In the genomic region with DNA sequence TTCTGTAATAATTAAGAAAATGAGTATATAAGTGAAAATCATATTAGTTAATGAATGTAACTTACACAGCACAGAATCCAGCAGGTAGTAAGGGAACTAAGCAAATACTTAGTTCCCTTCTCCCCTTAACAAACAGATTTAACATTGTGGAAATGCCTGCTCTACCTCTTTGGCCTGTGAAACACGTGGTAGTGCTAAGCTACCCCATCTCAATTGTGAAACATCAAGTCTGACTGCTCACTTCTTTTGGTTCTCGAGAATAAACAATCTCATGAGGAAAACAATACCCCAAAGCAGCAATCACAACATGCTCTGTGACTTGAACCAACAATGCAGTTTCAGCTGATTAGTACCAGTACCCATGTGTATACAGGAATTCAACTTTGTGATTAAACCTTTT, we compare ENCODE assay signal across 1 cellular context.
TF ChIP-seq lines count a peak whose summit lies in the region.

No MANE protein-coding gene starts in this region.

TF ChIP-seq in K562, 482 proteins besides CTCF, POLR2A, EP300 and RAD21 (continued from another document):
- TF ChIP-seq, protein P1, sequence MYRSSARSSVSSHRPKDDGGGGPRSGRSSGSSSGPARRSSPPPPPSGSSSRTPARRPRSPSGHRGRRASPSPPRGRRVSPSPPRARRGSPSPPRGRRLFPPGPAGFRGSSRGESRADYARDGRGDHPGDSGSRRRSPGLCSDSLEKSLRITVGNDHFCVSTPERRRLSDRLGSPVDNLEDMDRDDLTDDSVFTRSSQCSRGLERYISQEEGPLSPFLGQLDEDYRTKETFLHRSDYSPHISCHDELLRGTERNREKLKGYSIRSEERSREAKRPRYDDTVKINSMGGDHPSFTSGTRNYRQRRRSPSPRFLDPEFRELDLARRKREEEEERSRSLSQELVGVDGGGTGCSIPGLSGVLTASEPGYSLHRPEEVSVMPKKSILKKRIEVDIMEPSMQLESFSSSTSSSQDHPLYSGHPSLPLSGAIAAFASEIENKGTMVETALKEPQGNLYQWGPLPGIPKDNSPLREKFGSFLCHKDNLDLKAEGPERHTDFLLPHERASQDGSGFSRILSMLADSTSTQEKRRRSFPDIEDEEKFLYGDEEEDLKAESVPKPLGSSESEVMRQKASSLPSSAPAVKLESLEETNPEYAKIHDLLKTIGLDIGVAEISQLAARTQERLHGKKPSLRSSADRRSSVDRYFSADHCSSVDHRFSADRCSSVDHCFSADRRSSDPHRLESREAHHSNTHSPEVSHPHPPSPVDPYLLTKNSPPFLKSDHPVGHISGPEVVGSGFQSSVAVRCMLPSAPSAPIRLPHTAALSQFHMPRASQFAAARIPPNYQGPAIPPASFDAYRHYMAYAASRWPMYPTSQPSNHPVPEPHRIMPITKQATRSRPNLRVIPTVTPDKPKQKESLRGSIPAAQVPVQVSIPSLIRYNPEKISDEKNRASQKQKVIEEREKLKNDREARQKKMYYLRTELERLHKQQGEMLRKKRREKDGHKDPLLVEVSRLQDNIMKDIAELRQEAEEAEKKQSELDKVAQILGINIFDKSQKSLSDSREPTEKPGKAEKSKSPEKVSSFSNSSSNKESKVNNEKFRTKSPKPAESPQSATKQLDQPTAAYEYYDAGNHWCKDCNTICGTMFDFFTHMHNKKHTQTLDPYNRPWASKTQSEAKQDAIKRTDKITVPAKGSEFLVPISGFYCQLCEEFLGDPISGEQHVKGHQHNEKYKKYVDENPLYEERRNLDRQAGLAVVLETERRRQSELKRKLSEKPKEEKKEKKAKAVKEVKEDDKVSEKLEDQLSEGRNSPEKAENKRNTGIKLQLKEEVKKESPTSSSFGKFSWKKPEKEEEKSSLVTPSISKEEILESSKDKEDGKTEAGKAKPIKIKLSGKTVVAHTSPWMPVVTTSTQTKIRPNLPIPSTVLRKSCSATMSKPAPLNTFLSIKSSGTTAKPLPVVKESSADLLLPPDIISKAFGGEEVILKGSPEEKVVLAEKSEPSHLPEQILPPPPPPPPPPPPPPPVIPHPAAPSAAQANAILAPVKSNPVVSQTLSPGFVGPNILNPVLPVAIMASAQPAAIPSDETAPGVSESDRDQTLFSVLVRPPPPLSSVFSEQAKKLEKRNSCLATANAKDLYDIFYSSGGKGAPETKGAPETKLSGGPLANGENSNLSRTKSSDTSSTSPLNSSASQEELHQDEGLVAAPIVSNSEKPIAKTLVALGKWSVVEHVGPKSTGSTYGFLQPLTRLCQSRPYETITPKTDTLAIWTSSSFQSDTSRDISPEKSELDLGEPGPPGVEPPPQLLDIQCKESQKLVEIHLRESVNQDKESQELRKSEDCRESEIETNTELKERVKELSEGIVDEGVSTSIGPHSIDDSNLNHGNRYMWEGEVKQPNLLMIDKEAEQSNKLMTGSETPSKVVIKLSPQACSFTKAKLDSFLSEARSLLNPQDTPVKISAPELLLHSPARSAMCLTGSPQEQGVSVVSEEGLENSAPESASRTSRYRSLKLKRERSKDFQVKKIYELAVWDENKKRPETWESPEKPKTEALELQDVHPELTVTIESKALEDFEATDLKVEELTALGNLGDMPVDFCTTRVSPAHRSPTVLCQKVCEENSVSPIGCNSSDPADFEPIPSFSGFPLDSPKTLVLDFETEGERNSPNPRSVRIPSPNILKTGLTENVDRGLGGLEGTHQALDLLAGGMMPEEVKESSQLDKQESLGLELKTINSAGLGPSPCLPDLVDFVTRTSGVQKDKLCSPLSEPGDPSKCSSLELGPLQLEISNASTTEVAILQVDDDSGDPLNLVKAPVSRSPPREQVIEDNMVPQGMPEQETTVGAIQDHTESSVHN (IDR thresholded peaks at IDR 0.05; ENCODE audit: borderline replicate concordance in 1 of 2, low read depth in 1 of 2), result no peak
- no peak for TF ChIP-seq ZNF224 (CRISPR knock-in tag; IDR thresholded peaks at IDR 0.05)
TF ChIP-seq in K562: peak in this region for 1.
